22 cellular contexts compared by ENCODE assay signal in the genomic region with DNA sequence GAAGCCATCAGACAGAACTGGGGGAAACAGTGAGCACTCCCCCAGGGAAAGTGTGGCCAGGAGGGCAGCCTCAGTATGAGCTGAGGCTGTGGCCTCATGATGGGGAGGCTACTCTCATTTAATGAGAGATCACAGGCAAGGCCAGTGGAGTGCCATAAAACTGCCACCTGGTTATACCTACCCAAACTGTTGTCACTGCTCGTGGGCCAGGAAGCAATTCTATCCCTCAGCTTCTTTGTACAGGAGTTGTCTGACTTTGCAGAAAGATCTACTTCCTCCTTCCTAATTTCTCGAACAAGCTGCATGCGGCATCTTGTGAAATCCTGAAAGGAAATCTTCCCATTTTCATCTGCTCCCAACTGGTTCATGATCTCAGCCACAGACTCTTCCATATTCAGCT. TPM values are rescaled to one million over a fixed set of nuclear protein-coding genes. Genes with fewer than 3 reads are reported as not detected.
"Had no signal": no experiment of that assay in that cellular context is flagged by ENCODE, and none has a peak within 500 bp of the region (broad histone marks: within the 10 kb centered on the region; RNA-seq: fewer than 3 reads in every experiment).

No MANE protein-coding gene starts in this region.

- H3K4me1 ChIP-seq: ascending aorta, colonic mucosa, right lobe of liver, transverse colon had no signal

- H3K4me3 Mint-ChIP-seq: central memory CD8-positive, alpha-beta T cell; neural progenitor cell; stimulated activated naive CD8-positive, alpha-beta T cell treated with anti-CD3 and anti-CD28 coated beads, Interleukin-15, amount 100 ng/mL, for 72 hours had no signal

- H3K9me3 ChIP-seq: ascending aorta, colonic mucosa, heart right ventricle, ovary, right lobe of liver, suprapubic skin, transverse colon, vagina had no signal

- H3K4me2 ChIP-seq: neural progenitor cell had no signal

- H3K9ac ChIP-seq: neural progenitor cell had no signal

- H3K27me3 ChIP-seq: ascending aorta, colonic mucosa, neural progenitor cell, ovary, right lobe of liver, suprapubic skin, transverse colon, vagina had no signal

- H3K27ac Mint-ChIP-seq: neural progenitor cell; stimulated activated naive CD8-positive, alpha-beta T cell treated with anti-CD3 and anti-CD28 coated beads, Interleukin-15, amount 100 ng/mL, for 72 hours had no signal

- H3K4me3 ChIP-seq: ascending aorta, colonic mucosa, heart right ventricle, neural progenitor cell, ovary, right lobe of liver, suprapubic skin, transverse colon, vagina had no signal

- DNase-seq: activated CD4-positive, alpha-beta T cell treated with anti-CD3 and anti-CD28 coated beads, Interleukin-2, amount 50 U/mL, for 1 hour; activated CD8-positive, alpha-beta memory T cell treated with anti-CD3 and anti-CD28 coated beads, Interleukin-2, amount 50 U/mL, for 4 hours; activated effector memory CD4-positive, alpha-beta T cell treated with Interleukin-2 at 50 U/mL for 16 hours; activated naive CD4-positive, alpha-beta T cell treated with anti-CD3 and anti-CD28 coated beads, Interleukin-2, amount 50 U/mL, for 16 hours; activated T-cell treated with anti-CD3 and anti-CD28 coated beads, Interleukin-2, amount 50 U/mL, for 48 hours; colonic mucosa; erythroblast; heart right ventricle; left ventricle myocardium superior; ovary; right lobe of liver; small intestine; stimulated activated CD4-positive, alpha-beta T cell treated with anti-CD3 and anti-CD28 coated beads, Interleukin-15, amount 100 ng/mL, for 24 hours; stimulated activated CD4-positive, alpha-beta T cell treated with anti-CD3 and anti-CD28 coated beads, Interleukin-2, amount 100 ng/mL, for 48 hours; stimulated activated naive CD8-positive, alpha-beta T cell treated with anti-CD3 and anti-CD28 coated beads, Interleukin-15, amount 100 ng/mL, for 72 hours; T-helper 9 cell; transverse colon had no signal

- H3K27ac ChIP-seq: ascending aorta, colonic mucosa, heart right ventricle, neural progenitor cell, ovary, right lobe of liver, suprapubic skin, transverse colon, vagina had no signal

- H3K9me3 Mint-ChIP-seq: central memory CD8-positive, alpha-beta T cell; stimulated activated naive CD8-positive, alpha-beta T cell treated with anti-CD3 and anti-CD28 coated beads, Interleukin-15, amount 100 ng/mL, for 72 hours had no signal

- H3K4me1 Mint-ChIP-seq: central memory CD8-positive, alpha-beta T cell had no signal

- H2AFZ ChIP-seq: neural progenitor cell had no signal

- H3K36me3 ChIP-seq: ascending aorta, colonic mucosa, heart right ventricle, neural progenitor cell, ovary, right lobe of liver, suprapubic skin, transverse colon, vagina had no signal

- ATAC-seq: left ventricle myocardium superior; right lobe of liver; stimulated activated naive CD8-positive, alpha-beta T cell treated with anti-CD3 and anti-CD28 coated beads, Interleukin-15, amount 100 ng/mL, for 72 hours had no signal

RNA-seq across cellular contexts. Expression of a gene that starts 50.0 kb away (rescaled TPM):
- total RNA-seq: ascending aorta, colonic mucosa, left ventricle myocardium superior, right lobe of liver had no signal
